10 cellular contexts compared by ENCODE assay signal in the genomic region with DNA sequence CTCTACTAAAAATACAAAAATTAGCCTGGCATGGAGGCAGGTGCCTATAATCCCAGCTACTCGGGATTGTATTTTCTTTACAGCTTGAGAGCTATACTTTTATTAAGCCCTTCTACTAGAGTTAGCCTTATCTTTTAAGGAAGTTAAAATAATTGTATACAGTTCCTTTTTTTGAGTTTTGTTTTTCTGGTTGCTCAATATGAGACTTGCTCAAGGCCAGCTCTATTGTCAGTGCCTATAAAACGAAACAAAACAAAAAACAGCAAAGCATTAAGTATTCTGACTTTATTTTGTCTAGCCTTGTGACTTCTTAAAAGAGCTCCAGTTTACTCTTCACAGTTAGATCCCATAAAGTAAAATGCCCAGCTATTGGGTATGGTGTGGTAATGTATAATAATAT. TPM values are rescaled to one million over a fixed set of nuclear protein-coding genes. Genes with fewer than 3 reads are reported as not detected.
A peak's percentile ranks its signal among the peaks of the same experiment; 100 is the strongest.
DNase-seq lines count a peak whose midpoint lies in the region; ATAC-seq, FAIRE-seq and TF ChIP-seq lines count a peak whose summit lies in the region.
"Had no signal": no experiment of that assay in that cellular context is flagged by ENCODE, and none has a peak within 500 bp of the region (broad histone marks: within the 10 kb centered on the region; RNA-seq: fewer than 3 reads in every experiment).

No MANE protein-coding gene starts in this region.

- H3K4me1 ChIP-seq in lower lobe of right lung = peaks cover 35% of the 10 kb centered on the region

- in situ Hi-C loops in ACHN (cut with HindIII; ENCODE audit: low pct_ligation_motif_present, low pct_unique_long_range_greater_than_20kb, low sequenced_read_pairs) = no loop called here

- no peaks in the 10 kb centered on the region for H3K9me3 Mint-ChIP-seq in activated T-cell treated with anti-CD3 and anti-CD28 coated beads, Interleukin-2, amount 50 U/mL, for 72 hours

- H3K27ac Mint-ChIP-seq in activated T-cell treated with anti-CD3 and anti-CD28 coated beads, Interleukin-2, amount 50 U/mL, for 72 hours = no peak overlapping the region

- DNase-seq in GM18507 (ENCODE audit: extremely low spot score, insufficient read length, low read depth) (no peak), NAMALWA (ENCODE audit: low spot score) (peak; percentile 26), lower lobe of right lung (no peak), 8988T (no peak), ACHN (no peak), superior temporal gyrus (ENCODE audit: extremely low spot score) (no peak)
- no peak for DNase-seq in activated T-cell treated with anti-CD3 and anti-CD28 coated beads, Interleukin-2, amount 50 U/mL, for 72 hours
- DNase-seq: NCI-H1930 had no signal

- peaks cover 25% of the 10 kb centered on the region for H3K4me1 Mint-ChIP-seq in activated T-cell treated with anti-CD3 and anti-CD28 coated beads, Interleukin-2, amount 50 U/mL, for 72 hours (ENCODE audit: low read depth)

- H3K36me3 ChIP-seq in lower lobe of right lung = no peaks in the 10 kb centered on the region

- H3K36me3 Mint-ChIP-seq in activated T-cell treated with anti-CD3 and anti-CD28 coated beads, Interleukin-2, amount 50 U/mL, for 72 hours (ENCODE audit: insufficient read depth in 2 of 2) = peaks cover 2 to 3% of the 10 kb centered on the region in 2 donors

- no peak overlapping the region for H3K4me3 Mint-ChIP-seq in activated T-cell treated with anti-CD3 and anti-CD28 coated beads, Interleukin-2, amount 50 U/mL, for 72 hours

- FAIRE-seq in GM18507 (lab: Jason Lieb, UNC) = peak; percentile 79
- FAIRE-seq: frontal cortex had no signal

- H3K27me3 Mint-ChIP-seq in activated T-cell treated with anti-CD3 and anti-CD28 coated beads, Interleukin-2, amount 50 U/mL, for 72 hours (ENCODE audit: low read depth) = no peaks in the 10 kb centered on the region

- peak; percentile 88 for ATAC-seq in HG02623 (IDR thresholded peaks at IDR 0.05; ENCODE audit: unreplicated experiment)
- peak; percentile 86 to 88 for ATAC-seq in lower lobe of right lung
- ATAC-seq in activated T-cell treated with anti-CD3 and anti-CD28 coated beads, Interleukin-2, amount 50 U/mL, for 72 hours (replicated peaks in 1 of 2) = no peak

- no peak for TF ChIP-seq CTCF in lower lobe of right lung (IDR thresholded peaks at IDR 0.05)

- no peaks in the 10 kb centered on the region for H3K9me3 ChIP-seq in lower lobe of right lung

- intact Hi-C loops in lower lobe of right lung (cut with DNase I) = no loop called here

- H3K27ac ChIP-seq in lower lobe of right lung = peak overlapping the region; percentile 59

- H3K27me3 ChIP-seq in lower lobe of right lung (ENCODE audit: low read depth) = no peaks in the 10 kb centered on the region

- H3K4me3 ChIP-seq in lower lobe of right lung = no peak overlapping the region

RNA-seq across cellular contexts. Expression of gene PKN2, which starts 17.2 kb away (rescaled TPM):
- total RNA-seq in lower lobe of right lung = 51.4 TPM
- 10 to 100 TPM; 27.4 to 28.1 TPM for total RNA-seq in activated T-cell treated with anti-CD3 and anti-CD28 coated beads, Interleukin-2, amount 50 U/mL, for 72 hours

Comparison
In these comparisons a context has a peak if more than half of its experiments do, and no peak if none do; other contexts are left out.
1. ATAC-seq: peak in HG02623 (single experiment) and lower lobe of right lung (2 of 2); none in activated T-cell treated with anti-CD3 and anti-CD28 coated beads, Interleukin-2, amount 50 U/mL, for 72 hours (0 of 2).